8 cellular contexts compared by ENCODE assay signal in the genomic region with DNA sequence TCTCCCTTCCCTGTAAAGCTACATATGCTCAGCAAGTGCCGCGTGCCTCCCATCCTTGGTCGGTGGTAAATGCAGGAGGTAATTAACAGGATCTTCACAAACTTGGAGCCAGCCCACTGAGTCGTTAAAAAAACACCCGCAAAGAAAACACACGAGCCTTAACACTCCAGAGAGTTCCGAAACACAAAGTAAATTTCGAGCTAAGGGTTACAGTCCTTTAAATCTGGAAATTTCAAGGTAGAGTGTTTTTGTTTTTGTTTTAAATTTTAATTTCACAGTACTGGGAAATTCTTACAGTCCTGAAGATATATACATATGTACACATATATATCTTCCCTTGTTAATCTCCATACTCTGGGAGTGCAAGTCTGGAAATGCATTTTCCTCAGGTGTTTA.
DNase-seq lines count a peak whose midpoint lies in the region; TF ChIP-seq lines count a peak whose summit lies in the region.

No MANE protein-coding gene starts in this region.

- peak overlapping the region; percentile 92 to 95 for H3K9ac ChIP-seq in stomach smooth muscle (ENCODE audit: low read length in 2 of 2)

- no peaks in the 10 kb centered on the region for H3K27me3 ChIP-seq in stomach smooth muscle (ENCODE audit: control insufficient read depth in 1 of 2, insufficient read depth in 2 of 2, low read length in 2 of 2)

- no peaks in the 10 kb centered on the region for H3K36me3 ChIP-seq in stomach smooth muscle (ENCODE audit: control insufficient read depth in 2 of 2, insufficient read depth in 2 of 2, low read length in 2 of 2)

- TF ChIP-seq CTCF in WI38 (IDR thresholded peaks at IDR 0.05; ENCODE audit: low read depth, low read length), result no peak

- H3K4me3 ChIP-seq in WI38 (ENCODE audit: low read depth, low read length) (peak overlapping the region; percentile 74), iPS-11a (ENCODE audit: low read depth, low read length) (peak overlapping the region; percentile 81), stomach smooth muscle (ENCODE audit: low read length in 2 of 2) (peak overlapping the region; percentile 61 to 90)

- DNase-seq in NCI-H524 treated with DMSO at 0.1 percent for 48 hours (lab: John Stamatoyannopoulos, UW) (peak; percentile 22), NCI-H524 (lab: John Stamatoyannopoulos, UW) (no peak), NCI-H2107 treated with DMSO at 0.1 percent for 48 hours (lab: John Stamatoyannopoulos, UW; ENCODE audit: unreplicated experiment) (no peak), NCI-H1092 treated with DMSO at 0.1 percent for 48 hours (lab: John Stamatoyannopoulos, UW) (no peak)
- DNase-seq in stimulated activated CD4-positive, alpha-beta T cell treated with anti-CD3 and anti-CD28 coated beads, Interleukin-2, amount 100 ng/mL, for 48 hours, result no peak

- peaks cover 23% of the 10 kb centered on the region for H3K4me1 ChIP-seq in stomach smooth muscle (ENCODE audit: control insufficient read depth, insufficient read depth, low read length)

- peak overlapping the region; percentile 98 for H3K27ac ChIP-seq in stomach smooth muscle (ENCODE audit: low read length)

- no peaks in the 10 kb centered on the region for H3K9me3 ChIP-seq in stomach smooth muscle (ENCODE audit: control insufficient read depth in 2 of 2, low read length in 2 of 2)
